Comparison of ENCODE assay signal across 19 cellular contexts in the genomic region with DNA sequence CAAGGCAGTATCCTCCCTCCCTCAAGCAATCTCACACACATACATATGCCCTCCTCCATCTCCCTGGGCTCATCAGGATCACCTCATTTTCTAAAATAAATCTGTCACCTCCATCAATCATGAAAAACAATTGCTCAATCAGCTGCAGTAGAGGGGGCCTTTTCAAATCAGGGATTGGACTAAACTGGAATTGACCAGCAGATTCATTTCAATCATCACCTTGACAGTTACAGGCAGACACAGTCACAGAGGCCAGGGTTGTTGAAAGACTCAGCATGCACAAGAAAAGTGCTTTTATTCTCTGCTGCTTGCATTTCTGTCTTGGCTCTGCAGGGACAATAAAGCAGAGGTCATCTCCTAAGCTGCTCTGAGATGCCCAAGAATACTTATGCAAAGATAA.
DNase-seq lines count a peak whose midpoint lies in the region; ATAC-seq and TF ChIP-seq lines count a peak whose summit lies in the region.
"Had no signal": no experiment of that assay in that cellular context is flagged by ENCODE, and none has a peak within 500 bp of the region (broad histone marks: within the 10 kb centered on the region; RNA-seq: fewer than 3 reads in every experiment).

No MANE protein-coding gene starts in this region.

- no peaks in the 10 kb centered on the region; the same call in 1 of the 2 replicates for H3K9me3 ChIP-seq in Karpas-422 (ENCODE audit: low read length)
- H3K9me3 ChIP-seq in neural cell (ENCODE audit: low read length): no peaks in the 10 kb centered on the region
- H3K9me3 ChIP-seq: BE2C, BLaER1 had no signal

- peak overlapping the region; percentile 7; the same call in 1 of the 2 replicates for H3K4me3 ChIP-seq in Karpas-422 (ENCODE audit: low read length)
- H3K4me3 ChIP-seq in neural cell (ENCODE audit: low read length): peak overlapping the region; percentile 31
- H3K4me3 ChIP-seq: BLaER1 had no signal

- no peak for TF ChIP-seq RAD21 in neural cell (conservative IDR thresholded peaks at IDR 0.05)

- no peaks in the 10 kb centered on the region for H3F3A ChIP-seq in neural cell (ENCODE audit: insufficient read depth, low read length, poor library complexity, severe bottlenecking)

- peak overlapping the region; percentile 94 for H3K27ac ChIP-seq in Karpas-422 (ENCODE audit: low read length)
- H3K27ac ChIP-seq in neural cell (ENCODE audit: low read length): peak overlapping the region; percentile 40
- H3K27ac ChIP-seq: BLaER1 had no signal

- H3K79me2 ChIP-seq in Karpas-422 (ENCODE audit: low read length) (no peaks in the 10 kb centered on the region), neural cell (replicated peaks; ENCODE audit: insufficient read depth, low read length) (no peaks in the 10 kb centered on the region)

- DNase-seq in Karpas-422 (peak; percentile 44), islet precursor cell (peak; percentile 7), T-cell (no peak), NCI-H526 treated with DMSO at 0.1 percent for 48 hours (lab: John Stamatoyannopoulos, UW) (no peak)
- DNase-seq: 8988T; ACHN; BE2C; C1 segment of cervical spinal cord; CD4-positive, alpha-beta memory T cell; CD4-positive, CD25-positive, alpha-beta regulatory T cell; CD8-positive, alpha-beta memory T cell; COR-L47; DMS 273 treated with DMSO at 0.1 percent for 48 hours; DMS79 treated with DMSO at 0.1 percent for 48 hours; GF-D8 had no signal

- H3K4me1 Mint-ChIP-seq in T-cell: no peaks in the 10 kb centered on the region
- H3K4me1 Mint-ChIP-seq: CD14-positive monocyte; CD4-positive, alpha-beta memory T cell; CD4-positive, CD25-positive, alpha-beta regulatory T cell; CD8-positive, alpha-beta memory T cell had no signal

- peak; percentile 53 for TF ChIP-seq EP300 in neural cell (conservative IDR thresholded peaks at IDR 0.05; ENCODE audit: poor library complexity, severe bottlenecking)

- H3K4me3 Mint-ChIP-seq in T-cell: no peak overlapping the region
- H3K4me3 Mint-ChIP-seq: CD14-positive monocyte; CD4-positive, alpha-beta memory T cell; CD4-positive, CD25-positive, alpha-beta regulatory T cell; CD8-positive, alpha-beta memory T cell had no signal

- H3K36me3 Mint-ChIP-seq in T-cell: no peaks in the 10 kb centered on the region
- H3K36me3 Mint-ChIP-seq: CD14-positive monocyte; CD4-positive, alpha-beta memory T cell; CD4-positive, CD25-positive, alpha-beta regulatory T cell had no signal

- H3K36me3 ChIP-seq in Karpas-422 (ENCODE audit: insufficient read depth, low read length) (no peaks in the 10 kb centered on the region; the same call in 1 of the 2 replicates), neural cell (ENCODE audit: insufficient read depth, low read length) (no peaks in the 10 kb centered on the region)
- H3K36me3 ChIP-seq: BE2C, BLaER1 had no signal

- peaks cover 0 to 12% (median 4%) of the 10 kb centered on the region in 3 donors for H3K9me3 Mint-ChIP-seq in T-cell

- H3K27ac Mint-ChIP-seq in T-cell: no peak overlapping the region
- H3K27ac Mint-ChIP-seq: CD14-positive monocyte; CD4-positive, alpha-beta memory T cell; CD4-positive, CD25-positive, alpha-beta regulatory T cell had no signal

- H3K27me3 Mint-ChIP-seq in T-cell: no peaks in the 10 kb centered on the region
- H3K27me3 Mint-ChIP-seq: CD4-positive, alpha-beta memory T cell; CD4-positive, CD25-positive, alpha-beta regulatory T cell; CD8-positive, alpha-beta memory T cell had no signal

- H3K9me2 ChIP-seq in Karpas-422 (replicated peaks; ENCODE audit: insufficient read depth, low read length): no peaks in the 10 kb centered on the region
- H3K9me2 ChIP-seq in neural cell (ENCODE audit: insufficient read depth, low read length): no peaks in the 10 kb centered on the region

- H3K27me3 ChIP-seq in Karpas-422 (ENCODE audit: low read length) (no peaks in the 10 kb centered on the region), neural cell (ENCODE audit: insufficient read depth, low read depth, low read length) (no peaks in the 10 kb centered on the region)
- H3K27me3 ChIP-seq: BE2C, BLaER1 had no signal

- H3K4me2 ChIP-seq in Karpas-422 (ENCODE audit: low read depth, low read length, poor library complexity, severe bottlenecking) (peak overlapping the region; percentile 43), neural cell (ENCODE audit: low read length) (no peak overlapping the region)
- H3K4me2 ChIP-seq: BLaER1 had no signal

- ATAC-seq in T-cell (replicated peaks in 1 of 4) (no peak), GM21528 (IDR thresholded peaks at IDR 0.05; ENCODE audit: low FRiP score, unreplicated experiment) (no peak)

- H2AFZ ChIP-seq in Karpas-422 (ENCODE audit: low read length): no peak overlapping the region
- H2AFZ ChIP-seq in neural cell (ENCODE audit: low read depth, low read length): no peak overlapping the region

- CTCF ChIA-PET in T-cell (lab: Charles Lee): no interaction called here

- H3K9ac ChIP-seq in Karpas-422 (ENCODE audit: low read length) (peak overlapping the region; percentile 28), neural cell (ENCODE audit: low read length) (peak overlapping the region; percentile 14)
- H3K9ac ChIP-seq: BLaER1 had no signal

- TF ChIP-seq CTCF in neural cell (IDR thresholded peaks at IDR 0.05; ENCODE audit: poor library complexity, severe bottlenecking): no peak

- H3K4me1 ChIP-seq in Karpas-422 (ENCODE audit: low read length): peaks cover 53% of the 10 kb centered on the region
- H3K4me1 ChIP-seq: BE2C, BLaER1 had no signal

- no peaks in the 10 kb centered on the region for H4K20me1 ChIP-seq in Karpas-422 (ENCODE audit: insufficient read depth, low read depth, low read length)
- no peaks in the 10 kb centered on the region for H4K20me1 ChIP-seq in neural cell (ENCODE audit: insufficient read depth)
- H4K20me1 ChIP-seq: BLaER1 had no signal

- POLR2A ChIA-PET in T-cell (lab: Charles Lee): no interaction called here

TF ChIP-seq in neural cell, 6 proteins besides CTCF, POLR2A, EP300 and RAD21:
- TF ChIP-seq POLR2AphosphoS5 (IDR thresholded peaks at IDR 0.05) (no peak), MXI1 (conservative IDR thresholded peaks at IDR 0.05; ENCODE audit: poor library complexity, severe bottlenecking) (no peak), EZH2 (IDR thresholded peaks at IDR 0.05; ENCODE audit: borderline replicate concordance, insufficient read depth, low read length, poor library complexity, severe bottlenecking) (no peak), SMC3 (conservative IDR thresholded peaks at IDR 0.05; ENCODE audit: poor library complexity) (no peak), TAF1 (IDR thresholded peaks at IDR 0.05; ENCODE audit: low read depth) (no peak)
- TF ChIP-seq, protein P1, sequence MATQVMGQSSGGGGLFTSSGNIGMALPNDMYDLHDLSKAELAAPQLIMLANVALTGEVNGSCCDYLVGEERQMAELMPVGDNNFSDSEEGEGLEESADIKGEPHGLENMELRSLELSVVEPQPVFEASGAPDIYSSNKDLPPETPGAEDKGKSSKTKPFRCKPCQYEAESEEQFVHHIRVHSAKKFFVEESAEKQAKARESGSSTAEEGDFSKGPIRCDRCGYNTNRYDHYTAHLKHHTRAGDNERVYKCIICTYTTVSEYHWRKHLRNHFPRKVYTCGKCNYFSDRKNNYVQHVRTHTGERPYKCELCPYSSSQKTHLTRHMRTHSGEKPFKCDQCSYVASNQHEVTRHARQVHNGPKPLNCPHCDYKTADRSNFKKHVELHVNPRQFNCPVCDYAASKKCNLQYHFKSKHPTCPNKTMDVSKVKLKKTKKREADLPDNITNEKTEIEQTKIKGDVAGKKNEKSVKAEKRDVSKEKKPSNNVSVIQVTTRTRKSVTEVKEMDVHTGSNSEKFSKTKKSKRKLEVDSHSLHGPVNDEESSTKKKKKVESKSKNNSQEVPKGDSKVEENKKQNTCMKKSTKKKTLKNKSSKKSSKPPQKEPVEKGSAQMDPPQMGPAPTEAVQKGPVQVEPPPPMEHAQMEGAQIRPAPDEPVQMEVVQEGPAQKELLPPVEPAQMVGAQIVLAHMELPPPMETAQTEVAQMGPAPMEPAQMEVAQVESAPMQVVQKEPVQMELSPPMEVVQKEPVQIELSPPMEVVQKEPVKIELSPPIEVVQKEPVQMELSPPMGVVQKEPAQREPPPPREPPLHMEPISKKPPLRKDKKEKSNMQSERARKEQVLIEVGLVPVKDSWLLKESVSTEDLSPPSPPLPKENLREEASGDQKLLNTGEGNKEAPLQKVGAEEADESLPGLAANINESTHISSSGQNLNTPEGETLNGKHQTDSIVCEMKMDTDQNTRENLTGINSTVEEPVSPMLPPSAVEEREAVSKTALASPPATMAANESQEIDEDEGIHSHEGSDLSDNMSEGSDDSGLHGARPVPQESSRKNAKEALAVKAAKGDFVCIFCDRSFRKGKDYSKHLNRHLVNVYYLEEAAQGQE (IDR thresholded peaks at IDR 0.05; ENCODE audit: borderline replicate concordance): no peak

Comparison
In these comparisons a context has a peak if more than half of its experiments do, and no peak if none do; other contexts are left out.
1. DNase-seq: peak in Karpas-422 (single experiment) and islet precursor cell (single experiment); none in T-cell (0 of 34) and NCI-H526 treated with DMSO at 0.1 percent for 48 hours (single experiment).